In the genomic region with DNA sequence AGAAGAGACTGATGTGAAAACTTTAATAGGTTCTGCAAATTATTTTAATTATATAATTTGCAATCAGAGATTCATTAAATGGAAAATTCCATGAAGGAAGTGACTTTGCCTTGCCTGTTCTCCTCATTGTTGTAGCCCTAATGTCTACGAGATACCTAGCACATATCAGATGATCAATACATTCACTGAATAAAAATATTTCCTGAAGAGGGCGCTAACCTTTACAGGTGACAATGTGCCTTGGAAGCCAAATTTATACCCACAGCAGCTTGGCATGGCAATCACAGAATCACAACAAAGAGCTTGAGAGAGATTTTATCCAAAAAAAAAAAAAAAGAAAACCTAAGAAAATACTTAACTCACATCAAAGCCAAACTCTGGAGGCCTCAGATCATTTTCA, we compare ENCODE assay signal across 8 cellular contexts. TPM values are rescaled to one million over a fixed set of nuclear protein-coding genes. Genes with fewer than 3 reads are reported as not detected.
A peak's percentile ranks its signal among the peaks of the same experiment; 100 is the strongest.
DNase-seq lines count a peak whose midpoint lies in the region; ATAC-seq and TF ChIP-seq lines count a peak whose summit lies in the region.

No MANE protein-coding gene starts in this region.

- TF ChIP-seq EP300 in gastroesophageal sphincter (IDR thresholded peaks at IDR 0.05), result no peak

- no peaks in the 10 kb centered on the region for H3K9me3 ChIP-seq in CD8-positive, alpha-beta memory T cell (ENCODE audit: low read length)
- H3K9me3 ChIP-seq in iPS DF 6.9 (ENCODE audit: control insufficient read depth, insufficient read depth, low read length) (no peaks in the 10 kb centered on the region), gastroesophageal sphincter (no peaks in the 10 kb centered on the region)

- H3K27me3 ChIP-seq in CD8-positive, alpha-beta memory T cell (ENCODE audit: insufficient read depth, low read length, poor library complexity, severe bottlenecking), result no peaks in the 10 kb centered on the region
- H3K27me3 ChIP-seq in iPS DF 6.9 (ENCODE audit: control insufficient read depth, insufficient read depth, low read length) (no peaks in the 10 kb centered on the region), gastroesophageal sphincter (no peaks in the 10 kb centered on the region)

- TF ChIP-seq CTCF in gastroesophageal sphincter (IDR thresholded peaks at IDR 0.05), result peak in 1 of 4 experiments; percentile 22

- no peaks in the 10 kb centered on the region for H3K4me1 ChIP-seq in CD8-positive, alpha-beta memory T cell (ENCODE audit: insufficient read depth, low read length)
- no peaks in the 10 kb centered on the region for H3K4me1 ChIP-seq in iPS DF 6.9 (ENCODE audit: control insufficient read depth, insufficient read depth, low read length)
- H3K4me1 ChIP-seq in gastroesophageal sphincter, result no peaks in the 10 kb centered on the region

- CTCF ChIA-PET in CD8-positive, alpha-beta memory T cell (lab: Charles Lee), result interaction anchor here (0.6 to 4.4 kb wide), 14 partner anchors 14 to 379 kb away, joined by 3 to 33 read pairs (median 3); no protein-coding TSS in a partner anchor

- POLR2A ChIA-PET in CD8-positive, alpha-beta memory T cell (lab: Charles Lee), result no interaction called here

- peaks cover 5 to 72% (median 8%) of the 10 kb centered on the region in 3 donors for H3K36me3 Mint-ChIP-seq in CD8-positive, alpha-beta memory T cell

- no peak overlapping the region for H3K4me3 ChIP-seq in CD8-positive, alpha-beta memory T cell (ENCODE audit: low read length)
- no peak overlapping the region for H3K4me3 ChIP-seq in iPS DF 6.9 (ENCODE audit: low read length)
- no peak overlapping the region for H3K4me3 ChIP-seq in gastroesophageal sphincter

- H3K27ac Mint-ChIP-seq in CD8-positive, alpha-beta memory T cell, result peak overlapping the region in 5 of 8 donors; percentile 14 to 81 (median 37)

- no peak overlapping the region for H3K4me3 Mint-ChIP-seq in CD8-positive, alpha-beta memory T cell

- DNase-seq in CD8-positive, alpha-beta memory T cell, result peak in 2 of 5 donors; percentile 32 to 48
- DNase-seq in SKM-1 (lab: John Stamatoyannopoulos, UW; ENCODE audit: unreplicated experiment) (peak; percentile 29), iPS DF 6.9 (ENCODE audit: low read depth, low spot score) (peak; percentile 9)

- peaks cover 0 to 9% (median 4%) of the 10 kb centered on the region in 3 donors for H3K4me1 Mint-ChIP-seq in CD8-positive, alpha-beta memory T cell

- peaks cover 25% of the 10 kb centered on the region for H3K36me3 ChIP-seq in CD8-positive, alpha-beta memory T cell (ENCODE audit: insufficient read depth, low read length)
- H3K36me3 ChIP-seq in iPS DF 6.9 (ENCODE audit: control insufficient read depth, insufficient read depth, low read length), result peaks cover 5% of the 10 kb centered on the region; the same call in 1 of the 2 replicates
- H3K36me3 ChIP-seq in gastroesophageal sphincter, result peaks cover 0 to 97% of the 10 kb centered on the region in 2 donors

- no CpG with 5 or more reads among the region's 2 CpGs for WGBS in iPS DF 6.9 (ENCODE audit: insufficient coverage, insufficient read length)
- 49 to 67% methylated on average over 2 of the region's 2 CpGs for WGBS in gastroesophageal sphincter (ENCODE audit: low coverage in 1 of 2), 2 donors

- ATAC-seq in GM21526 (IDR thresholded peaks at IDR 0.05; ENCODE audit: low FRiP score, unreplicated experiment) (peak; percentile 61), GM21515 (IDR thresholded peaks at IDR 0.05; ENCODE audit: unreplicated experiment) (no peak), GM21737 (IDR thresholded peaks at IDR 0.05; ENCODE audit: unreplicated experiment) (no peak), gastroesophageal sphincter (no peak), HG03039 (IDR thresholded peaks at IDR 0.05; ENCODE audit: unreplicated experiment) (no peak)

- no peak for TF ChIP-seq POLR2A in gastroesophageal sphincter (IDR thresholded peaks at IDR 0.05)

- H3K27me3 Mint-ChIP-seq in CD8-positive, alpha-beta memory T cell, result no peaks in the 10 kb centered on the region

- H3K27ac ChIP-seq in CD8-positive, alpha-beta memory T cell (ENCODE audit: low read depth, low read length), result no peak overlapping the region
- H3K27ac ChIP-seq in iPS DF 6.9 (ENCODE audit: low read length) (no peak overlapping the region), gastroesophageal sphincter (no peak overlapping the region)

- no peaks in the 10 kb centered on the region for H3K9me3 Mint-ChIP-seq in CD8-positive, alpha-beta memory T cell

RNA-seq across cellular contexts. Expression of gene HAUS6, which starts 17.4 kb away (rescaled TPM):
- 10 to 100 TPM; 32.1 to 36.3 TPM for total RNA-seq in CD8-positive, alpha-beta memory T cell
- 6.2 TPM for polyA plus RNA-seq in CD8-positive, alpha-beta memory T cell
- total RNA-seq in gastroesophageal sphincter, result 10 to 100 TPM in 2 of 4 donors, 1 to 10 TPM in 2; 7.3 to 16.5 (median 9.8) TPM

RNA-seq across cellular contexts. Expression of gene RRAGA, which starts 36.1 kb away (rescaled TPM):
- 10 to 100 TPM; 53.8 to 56.9 TPM for total RNA-seq in CD8-positive, alpha-beta memory T cell
- polyA plus RNA-seq in CD8-positive, alpha-beta memory T cell, result 87.6 TPM
- total RNA-seq in gastroesophageal sphincter, result 10 to 100 TPM; 52.5 to 92.8 (median 71.5) TPM

RNA-seq across cellular contexts. Expression of gene PLIN2, which starts 42.0 kb away (rescaled TPM):
- total RNA-seq in CD8-positive, alpha-beta memory T cell, result 10 to 100 TPM; 37.8 to 38.8 TPM
- polyA plus RNA-seq in CD8-positive, alpha-beta memory T cell, result 73.9 TPM
- total RNA-seq in gastroesophageal sphincter, result 100 to 1,000 TPM in 2 of 4 donors, 10 to 100 TPM in 2; 39.5 to 123 (median 80.7) TPM

RNA-seq across cellular contexts. Expression of gene SAXO1, which starts 52.3 kb away (rescaled TPM):
- total RNA-seq in CD8-positive, alpha-beta memory T cell, result not detected
- not detected for polyA plus RNA-seq in CD8-positive, alpha-beta memory T cell
- under 1 TPM in 1 of 4 donors, not detected in 3; 0.39 TPM for total RNA-seq in gastroesophageal sphincter
